ENCODE assay signal across 17 cellular contexts in the genomic region with DNA sequence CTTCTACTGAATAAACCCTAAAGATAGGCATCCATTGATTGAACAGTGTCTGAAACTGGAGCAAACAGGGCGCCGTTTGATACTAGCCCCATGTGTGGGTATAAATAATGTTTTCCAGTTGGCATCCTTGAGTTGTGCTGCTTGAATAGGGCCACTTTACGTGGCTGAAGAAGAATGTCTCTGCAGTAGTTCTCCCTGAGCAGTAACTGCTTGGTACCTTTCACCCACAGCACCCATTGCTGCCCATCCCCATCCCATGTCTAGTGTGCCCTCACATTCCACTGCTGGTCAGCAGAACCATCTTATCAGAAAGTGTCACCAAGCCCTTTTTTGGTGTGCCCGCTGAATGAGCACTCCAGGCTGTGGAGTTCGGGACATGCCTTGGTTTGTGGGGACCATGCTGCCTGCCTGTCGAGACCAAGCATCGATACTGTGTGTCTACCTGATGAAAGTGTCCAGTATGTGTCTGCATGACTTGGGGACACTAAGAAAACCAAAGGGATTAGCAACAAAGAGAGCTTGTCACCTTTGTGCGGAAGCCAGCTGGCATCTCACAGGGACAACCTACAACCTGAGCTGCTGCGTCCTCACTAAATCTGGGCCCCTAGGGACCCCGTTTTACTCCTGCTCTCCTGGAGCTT. TPM values are rescaled to one million over a fixed set of nuclear protein-coding genes. Genes with fewer than 3 reads are reported as not detected.
DNase-seq lines count a peak whose midpoint lies in the region; ATAC-seq and TF ChIP-seq lines count a peak whose summit lies in the region.
"Had no signal": no experiment of that assay in that cellular context is flagged by ENCODE, and none has a peak within 500 bp of the region (broad histone marks: within the 10 kb centered on the region; RNA-seq: fewer than 3 reads in every experiment).

No MANE protein-coding gene starts in this region.

- H4K8ac ChIP-seq in H9 (replicated peaks; ENCODE audit: insufficient read length, low read depth, low read length) = no peak overlapping the region

- H3K36me3 ChIP-seq in SK-N-MC (ENCODE audit: insufficient read depth, low read length) = no peaks in the 10 kb centered on the region
- H3K36me3 ChIP-seq: BLaER1 had no signal

- H3K27ac Mint-ChIP-seq in H9 (peak overlapping the region; percentile 66 to 87 (median 68); a peak in 5 of 7 replicates), nephron progenitor cell (peak overlapping the region; percentile 64)
- H3K27ac Mint-ChIP-seq in T-helper 2 cell treated with Interferon-gamma antibody and Interleukin-4, amounts not matched to agents 5 μg/mL and 100 μg/mL, for 36 hours = no peak overlapping the region

- H3K4me1 Mint-ChIP-seq in H9 (peaks cover 63 to 65% of the 10 kb centered on the region in 2 experiments), nephron progenitor cell (peaks cover 83% of the 10 kb centered on the region)
- H3K4me1 Mint-ChIP-seq in T-helper 2 cell treated with Interferon-gamma antibody and Interleukin-4, amounts not matched to agents 5 μg/mL and 100 μg/mL, for 36 hours (ENCODE audit: low read depth) = peaks cover 9% of the 10 kb centered on the region

- no peaks in the 10 kb centered on the region for H3K27me3 Mint-ChIP-seq in H9 (ENCODE audit: low read depth)
- no peaks in the 10 kb centered on the region for H3K27me3 Mint-ChIP-seq in nephron progenitor cell (ENCODE audit: low read depth, poor library complexity)
- H3K27me3 Mint-ChIP-seq in T-helper 2 cell treated with Interferon-gamma antibody and Interleukin-4, amounts not matched to agents 5 μg/mL and 100 μg/mL, for 36 hours (ENCODE audit: low read depth) = peaks cover 62% of the 10 kb centered on the region

- H3K4ac ChIP-seq in H9 (ENCODE audit: low read depth, low read length) = no peak overlapping the region

- peaks cover 15% of the 10 kb centered on the region; the same call in 1 of the 2 replicates for H3K4me1 ChIP-seq in H9 (ENCODE audit: insufficient read depth, low read length)

- H3T11ph ChIP-seq in H9 (ENCODE audit: low read length) = no peak overlapping the region

- no peak overlapping the region for H4K5ac ChIP-seq in H9 (ENCODE audit: insufficient read length, low read depth, low read length)

- DNase-seq in H9 (no peak), NCI-H128 (lab: John Stamatoyannopoulos, UW; ENCODE audit: unreplicated experiment) (peak; percentile 24), SK-N-MC (ENCODE audit: low read depth, low spot score) (no peak), nephron progenitor cell (no peak), NOMO-1 (lab: John Stamatoyannopoulos, UW; ENCODE audit: unreplicated experiment in 2 of 2) (no peak), GM19240 (ENCODE audit: insufficient read length, low spot score) (no peak)
- DNase-seq in T-helper 2 cell treated with Interferon-gamma antibody and Interleukin-4, amounts not matched to agents 5 μg/mL and 100 μg/mL, for 36 hours (ENCODE audit: low spot score) = no peak
- DNase-seq: DMS153, GM23248, Kasumi-1, NCI-H1105 treated with DMSO at 0.1 percent for 48 hours, NCI-H2029, NCI-H510A, SK-N-SH had no signal

- H3K9ac ChIP-seq in H9 (ENCODE audit: extremely low read depth, insufficient read length, low read length) (no peak overlapping the region), SK-N-MC (ENCODE audit: insufficient read length) (peak overlapping the region; percentile 8)
- H3K9ac ChIP-seq: BLaER1, GM23248, SK-N-SH had no signal

- no peaks in the 10 kb centered on the region for H3K79me1 ChIP-seq in H9 (ENCODE audit: insufficient read depth, low read depth, low read length, poor library complexity, severe bottlenecking)

- peak overlapping the region; percentile 48; the same call in 1 of the 2 replicates for H3K14ac ChIP-seq in H9 (ENCODE audit: insufficient read depth, low read length)

- H2AFZ ChIP-seq in H9 (ENCODE audit: low read length) = no peak overlapping the region
- H2AFZ ChIP-seq: GM23248, PC-9 had no signal

- H4K91ac ChIP-seq in H9 (ENCODE audit: insufficient read length, low read depth, low read length) = peak overlapping the region; percentile 31

- H2BK15ac ChIP-seq in H9 (ENCODE audit: low read depth, low read length) = peak overlapping the region; percentile 82; the same call in 1 of the 2 replicates

- H3K18ac ChIP-seq in H9 (ENCODE audit: insufficient read length, low read depth, low read length) = no peak overlapping the region

- no peaks in the 10 kb centered on the region for H4K20me1 ChIP-seq in H9 (ENCODE audit: control insufficient read depth, insufficient read depth, insufficient read length)
- H4K20me1 ChIP-seq: BLaER1 had no signal

- H2BK12ac ChIP-seq in H9 (ENCODE audit: insufficient read length, low read depth, low read length) = no peak overlapping the region

- H3K23me2 ChIP-seq in H9 (ENCODE audit: insufficient read length, low read depth, low read length, poor library complexity, severe bottlenecking) = no peaks in the 10 kb centered on the region

- H3K27me3 ChIP-seq in H9 (ENCODE audit: insufficient read depth, low read length) = no peaks in the 10 kb centered on the region

- ATAC-seq in HG03342 (IDR thresholded peaks at IDR 0.05; ENCODE audit: unreplicated experiment) = no peak

- no peak overlapping the region for H3K4me2 ChIP-seq in H9 (ENCODE audit: insufficient read depth, insufficient read length, low read length)
- H3K4me2 ChIP-seq: BLaER1, PC-9, SK-N-SH had no signal

- H2AK5ac ChIP-seq in H9 (ENCODE audit: insufficient read length, low read length) = no peak overlapping the region

- no peak overlapping the region for H2BK120ac ChIP-seq in H9 (ENCODE audit: low read depth, low read length, poor library complexity, severe bottlenecking)

- TF ChIP-seq CTCF in H9 (conservative IDR thresholded peaks at IDR 0.05) (no peak), nephron progenitor cell (IDR thresholded peaks at IDR 0.05) (no peak)

- no peak overlapping the region for H3K56ac ChIP-seq in H9 (ENCODE audit: insufficient read length, low read depth, low read length)

- H2BK20ac ChIP-seq in H9 (ENCODE audit: low read depth, low read length, poor library complexity, severe bottlenecking) = no peak overlapping the region

- H3K27ac ChIP-seq in H9 (ENCODE audit: insufficient read length, low read depth, low read length) = no peak overlapping the region
- H3K27ac ChIP-seq in SK-N-MC = no peak overlapping the region
- H3K27ac ChIP-seq: BLaER1, GM23248, PC-9 had no signal

- H3K4me3 Mint-ChIP-seq in H9 = no peak overlapping the region
- H3K4me3 Mint-ChIP-seq in nephron progenitor cell = no peak overlapping the region
- no peak overlapping the region for H3K4me3 Mint-ChIP-seq in T-helper 2 cell treated with Interferon-gamma antibody and Interleukin-4, amounts not matched to agents 5 μg/mL and 100 μg/mL, for 36 hours

- no peaks in the 10 kb centered on the region for H3K79me2 ChIP-seq in H9 (ENCODE audit: insufficient read depth, low read length)

- H2BK5ac ChIP-seq in H9 (ENCODE audit: insufficient read length, low read length) = no peak overlapping the region

- H3K9me3 Mint-ChIP-seq in H9 = no peaks in the 10 kb centered on the region
- no peaks in the 10 kb centered on the region for H3K9me3 Mint-ChIP-seq in nephron progenitor cell
- H3K9me3 Mint-ChIP-seq in T-helper 2 cell treated with Interferon-gamma antibody and Interleukin-4, amounts not matched to agents 5 μg/mL and 100 μg/mL, for 36 hours = no peaks in the 10 kb centered on the region

- H3K36me3 Mint-ChIP-seq in H9 (ENCODE audit: insufficient read depth in 1 of 3, low read depth in 3 of 3) (no peaks in the 10 kb centered on the region; a peak in 2 of 7 replicates), nephron progenitor cell (ENCODE audit: low read depth) (no peaks in the 10 kb centered on the region)
- no peaks in the 10 kb centered on the region for H3K36me3 Mint-ChIP-seq in T-helper 2 cell treated with Interferon-gamma antibody and Interleukin-4, amounts not matched to agents 5 μg/mL and 100 μg/mL, for 36 hours (ENCODE audit: low read depth)

- H3K9me3 ChIP-seq in H9 (ENCODE audit: control insufficient read depth, low read depth, low read length) (no peaks in the 10 kb centered on the region), SK-N-MC (ENCODE audit: low read depth, low read length) (no peaks in the 10 kb centered on the region)
- H3K9me3 ChIP-seq: BLaER1, SK-N-SH had no signal

- H3K4me3 ChIP-seq in SK-N-MC = peak overlapping the region; percentile 23
- H3K4me3 ChIP-seq: BLaER1, GM23248, PC-9 had no signal

- no CpG with 5 or more reads among the region's 10 CpGs for WGBS in H9 (ENCODE audit: extremely low coverage, insufficient read length, low lambda C conversion rate)

- no peak overlapping the region for H3K23ac ChIP-seq in H9 (ENCODE audit: insufficient read length, low read depth, low read length)

RNA-seq across cellular contexts. Expression of a gene that starts 56.8 kb away (rescaled TPM):
- 16.5 and 20.7 TPM in 2 replicates for total RNA-seq in H9 (2021)
